ENCODE assay signal across 1 cellular context in the genomic region with DNA sequence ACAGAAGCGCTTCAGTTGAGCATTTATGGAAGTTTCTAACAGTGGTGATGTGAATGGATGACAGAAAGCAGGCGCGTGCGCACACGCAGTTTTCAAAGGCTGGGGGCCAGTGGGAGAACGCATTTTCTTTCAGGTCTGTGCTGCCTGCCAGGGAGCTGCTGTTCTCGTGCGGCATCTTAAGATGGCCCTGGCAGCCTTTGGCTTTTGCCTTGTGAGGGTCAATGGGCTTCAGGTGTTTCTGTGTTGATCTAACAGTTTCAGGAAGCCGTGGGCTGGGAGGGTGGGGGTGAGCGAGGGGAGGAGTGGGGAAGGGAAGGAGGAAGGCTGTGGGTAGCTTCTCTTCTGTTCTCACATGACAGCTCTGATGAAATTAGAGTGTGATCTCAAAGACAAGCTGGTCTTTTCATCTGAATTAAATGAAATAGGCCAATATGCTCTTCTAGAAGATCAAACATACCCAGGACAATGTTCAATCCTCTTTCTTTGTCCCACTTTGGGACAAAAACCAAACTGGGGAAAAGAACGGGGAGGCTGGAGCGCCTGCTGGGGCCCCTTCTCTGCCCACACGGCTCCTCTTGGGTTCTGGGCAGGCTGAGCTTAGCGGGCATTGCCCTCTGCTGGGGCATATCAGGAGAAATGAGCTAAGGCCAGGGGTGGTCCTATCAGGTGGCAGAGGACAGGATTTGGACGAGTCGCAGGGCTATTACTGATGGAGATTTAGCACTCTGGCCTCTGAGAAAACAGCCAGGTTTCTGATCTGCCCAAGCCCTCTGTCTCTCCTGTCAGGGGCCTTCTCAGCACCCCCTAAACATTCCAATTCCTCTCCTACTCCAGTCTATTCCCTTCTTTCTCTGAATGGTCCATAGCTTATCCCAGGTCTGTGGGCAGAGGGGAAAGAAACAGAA.
TF ChIP-seq lines count a peak whose summit lies in the region.

No MANE protein-coding gene starts in this region.

TF ChIP-seq in GM23338, 12 proteins besides CTCF, POLR2A, EP300 and RAD21 (continued from another document):
- TF ChIP-seq, protein P1, sequence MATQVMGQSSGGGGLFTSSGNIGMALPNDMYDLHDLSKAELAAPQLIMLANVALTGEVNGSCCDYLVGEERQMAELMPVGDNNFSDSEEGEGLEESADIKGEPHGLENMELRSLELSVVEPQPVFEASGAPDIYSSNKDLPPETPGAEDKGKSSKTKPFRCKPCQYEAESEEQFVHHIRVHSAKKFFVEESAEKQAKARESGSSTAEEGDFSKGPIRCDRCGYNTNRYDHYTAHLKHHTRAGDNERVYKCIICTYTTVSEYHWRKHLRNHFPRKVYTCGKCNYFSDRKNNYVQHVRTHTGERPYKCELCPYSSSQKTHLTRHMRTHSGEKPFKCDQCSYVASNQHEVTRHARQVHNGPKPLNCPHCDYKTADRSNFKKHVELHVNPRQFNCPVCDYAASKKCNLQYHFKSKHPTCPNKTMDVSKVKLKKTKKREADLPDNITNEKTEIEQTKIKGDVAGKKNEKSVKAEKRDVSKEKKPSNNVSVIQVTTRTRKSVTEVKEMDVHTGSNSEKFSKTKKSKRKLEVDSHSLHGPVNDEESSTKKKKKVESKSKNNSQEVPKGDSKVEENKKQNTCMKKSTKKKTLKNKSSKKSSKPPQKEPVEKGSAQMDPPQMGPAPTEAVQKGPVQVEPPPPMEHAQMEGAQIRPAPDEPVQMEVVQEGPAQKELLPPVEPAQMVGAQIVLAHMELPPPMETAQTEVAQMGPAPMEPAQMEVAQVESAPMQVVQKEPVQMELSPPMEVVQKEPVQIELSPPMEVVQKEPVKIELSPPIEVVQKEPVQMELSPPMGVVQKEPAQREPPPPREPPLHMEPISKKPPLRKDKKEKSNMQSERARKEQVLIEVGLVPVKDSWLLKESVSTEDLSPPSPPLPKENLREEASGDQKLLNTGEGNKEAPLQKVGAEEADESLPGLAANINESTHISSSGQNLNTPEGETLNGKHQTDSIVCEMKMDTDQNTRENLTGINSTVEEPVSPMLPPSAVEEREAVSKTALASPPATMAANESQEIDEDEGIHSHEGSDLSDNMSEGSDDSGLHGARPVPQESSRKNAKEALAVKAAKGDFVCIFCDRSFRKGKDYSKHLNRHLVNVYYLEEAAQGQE (IDR thresholded peaks at IDR 0.05; ENCODE audit: unreplicated experiment): no peak
- TF ChIP-seq, protein P2, sequence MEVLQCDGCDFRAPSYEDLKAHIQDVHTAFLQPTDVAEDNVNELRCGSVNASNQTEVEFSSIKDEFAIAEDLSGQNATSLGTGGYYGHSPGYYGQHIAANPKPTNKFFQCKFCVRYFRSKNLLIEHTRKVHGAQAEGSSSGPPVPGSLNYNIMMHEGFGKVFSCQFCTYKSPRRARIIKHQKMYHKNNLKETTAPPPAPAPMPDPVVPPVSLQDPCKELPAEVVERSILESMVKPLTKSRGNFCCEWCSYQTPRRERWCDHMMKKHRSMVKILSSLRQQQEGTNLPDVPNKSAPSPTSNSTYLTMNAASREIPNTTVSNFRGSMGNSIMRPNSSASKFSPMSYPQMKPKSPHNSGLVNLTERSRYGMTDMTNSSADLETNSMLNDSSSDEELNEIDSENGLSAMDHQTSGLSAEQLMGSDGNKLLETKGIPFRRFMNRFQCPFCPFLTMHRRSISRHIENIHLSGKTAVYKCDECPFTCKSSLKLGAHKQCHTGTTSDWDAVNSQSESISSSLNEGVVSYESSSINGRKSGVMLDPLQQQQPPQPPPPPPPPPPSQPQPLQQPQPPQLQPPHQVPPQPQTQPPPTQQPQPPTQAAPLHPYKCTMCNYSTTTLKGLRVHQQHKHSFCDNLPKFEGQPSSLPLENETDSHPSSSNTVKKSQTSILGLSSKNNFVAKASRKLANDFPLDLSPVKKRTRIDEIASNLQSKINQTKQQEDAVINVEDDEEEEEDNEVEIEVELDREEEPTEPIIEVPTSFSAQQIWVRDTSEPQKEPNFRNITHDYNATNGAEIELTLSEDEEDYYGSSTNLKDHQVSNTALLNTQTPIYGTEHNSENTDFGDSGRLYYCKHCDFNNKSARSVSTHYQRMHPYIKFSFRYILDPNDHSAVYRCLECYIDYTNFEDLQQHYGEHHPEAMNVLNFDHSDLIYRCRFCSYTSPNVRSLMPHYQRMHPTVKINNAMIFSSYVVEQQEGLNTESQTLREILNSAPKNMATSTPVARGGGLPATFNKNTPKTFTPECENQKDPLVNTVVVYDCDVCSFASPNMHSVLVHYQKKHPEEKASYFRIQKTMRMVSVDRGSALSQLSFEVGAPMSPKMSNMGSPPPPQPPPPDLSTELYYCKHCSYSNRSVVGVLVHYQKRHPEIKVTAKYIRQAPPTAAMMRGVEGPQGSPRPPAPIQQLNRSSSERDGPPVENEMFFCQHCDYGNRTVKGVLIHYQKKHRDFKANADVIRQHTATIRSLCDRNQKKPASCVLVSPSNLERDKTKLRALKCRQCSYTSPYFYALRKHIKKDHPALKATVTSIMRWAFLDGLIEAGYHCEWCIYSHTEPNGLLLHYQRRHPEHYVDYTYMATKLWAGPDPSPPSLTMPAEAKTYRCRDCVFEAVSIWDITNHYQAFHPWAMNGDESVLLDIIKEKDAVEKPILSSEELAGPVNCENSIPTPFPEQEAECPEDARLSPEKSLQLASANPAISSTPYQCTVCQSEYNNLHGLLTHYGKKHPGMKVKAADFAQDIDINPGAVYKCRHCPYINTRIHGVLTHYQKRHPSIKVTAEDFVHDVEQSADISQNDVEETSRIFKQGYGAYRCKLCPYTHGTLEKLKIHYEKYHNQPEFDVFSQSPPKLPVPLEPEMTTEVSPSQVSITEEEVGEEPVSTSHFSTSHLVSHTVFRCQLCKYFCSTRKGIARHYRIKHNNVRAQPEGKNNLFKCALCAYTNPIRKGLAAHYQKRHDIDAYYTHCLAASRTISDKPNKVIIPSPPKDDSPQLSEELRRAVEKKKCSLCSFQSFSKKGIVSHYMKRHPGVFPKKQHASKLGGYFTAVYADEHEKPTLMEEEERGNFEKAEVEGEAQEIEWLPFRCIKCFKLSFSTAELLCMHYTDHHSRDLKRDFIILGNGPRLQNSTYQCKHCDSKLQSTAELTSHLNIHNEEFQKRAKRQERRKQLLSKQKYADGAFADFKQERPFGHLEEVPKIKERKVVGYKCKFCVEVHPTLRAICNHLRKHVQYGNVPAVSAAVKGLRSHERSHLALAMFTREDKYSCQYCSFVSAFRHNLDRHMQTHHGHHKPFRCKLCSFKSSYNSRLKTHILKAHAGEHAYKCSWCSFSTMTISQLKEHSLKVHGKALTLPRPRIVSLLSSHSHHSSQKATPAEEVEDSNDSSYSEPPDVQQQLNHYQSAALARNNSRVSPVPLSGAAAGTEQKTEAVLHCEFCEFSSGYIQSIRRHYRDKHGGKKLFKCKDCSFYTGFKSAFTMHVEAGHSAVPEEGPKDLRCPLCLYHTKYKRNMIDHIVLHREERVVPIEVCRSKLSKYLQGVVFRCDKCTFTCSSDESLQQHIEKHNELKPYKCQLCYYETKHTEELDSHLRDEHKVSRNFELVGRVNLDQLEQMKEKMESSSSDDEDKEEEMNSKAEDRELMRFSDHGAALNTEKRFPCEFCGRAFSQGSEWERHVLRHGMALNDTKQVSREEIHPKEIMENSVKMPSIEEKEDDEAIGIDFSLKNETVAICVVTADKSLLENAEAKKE (CRISPR knock-in tag; IDR thresholded peaks at IDR 0.05): no peak
TF ChIP-seq in GM23338: peak in this region for 0.
